Comparison of ENCODE assay signal across 1 cellular context in genomic region chr12:112937741-112938719, GRCh38.
TF ChIP-seq lines count a peak whose summit lies in the region.

OAS3 (plus strand) TSS chr12:112938474; CDS start chr12:112938531, 57 bp downstream.

TF ChIP-seq in GM12878, 131 proteins besides CTCF, POLR2A, EP300 and RAD21 (continued from another document):
- TF ChIP-seq, protein P1, sequence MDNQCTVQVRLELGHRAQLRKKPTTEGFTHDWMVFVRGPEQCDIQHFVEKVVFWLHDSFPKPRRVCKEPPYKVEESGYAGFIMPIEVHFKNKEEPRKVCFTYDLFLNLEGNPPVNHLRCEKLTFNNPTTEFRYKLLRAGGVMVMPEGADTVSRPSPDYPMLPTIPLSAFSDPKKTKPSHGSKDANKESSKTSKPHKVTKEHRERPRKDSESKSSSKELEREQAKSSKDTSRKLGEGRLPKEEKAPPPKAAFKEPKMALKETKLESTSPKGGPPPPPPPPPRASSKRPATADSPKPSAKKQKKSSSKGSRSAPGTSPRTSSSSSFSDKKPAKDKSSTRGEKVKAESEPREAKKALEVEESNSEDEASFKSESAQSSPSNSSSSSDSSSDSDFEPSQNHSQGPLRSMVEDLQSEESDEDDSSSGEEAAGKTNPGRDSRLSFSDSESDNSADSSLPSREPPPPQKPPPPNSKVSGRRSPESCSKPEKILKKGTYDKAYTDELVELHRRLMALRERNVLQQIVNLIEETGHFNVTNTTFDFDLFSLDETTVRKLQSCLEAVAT (IDR thresholded peaks at IDR 0.05) = peak; percentile 57; the same call in 1 of the 2 replicates
- TF ChIP-seq RFX5 (IDR thresholded peaks at IDR 0.05; ENCODE audit: low read depth, low read length) (no peak), MEF2B (IDR thresholded peaks at IDR 0.05; ENCODE audit: partially characterized antibody, poor library complexity, severe bottlenecking) (no peak), SPI1 (IDR thresholded peaks at IDR 0.05; ENCODE audit: borderline replicate concordance, insufficient read depth, low read depth, low read length) (peak; percentile 50; the same call in 1 of the 2 replicates), EGR1 (IDR thresholded peaks at IDR 0.05; ENCODE audit: borderline replicate concordance in 1 of 2, low read depth in 2 of 2, low read length in 2 of 2) (peak in 1 of 2 experiments; percentile 30; a peak in 1 of 3 replicates), EED (IDR thresholded peaks at IDR 0.05; ENCODE audit: low read depth) (peak; percentile 88), SIN3A (IDR thresholded peaks at IDR 0.05; ENCODE audit: low read depth, low read length) (no peak), SUZ12 (IDR thresholded peaks at IDR 0.05; ENCODE audit: unreplicated experiment) (no peak), HCFC1 (IDR thresholded peaks at IDR 0.05; ENCODE audit: low read length) (no peak), RELA (IDR thresholded peaks at IDR 0.05; ENCODE audit: borderline replicate concordance, partially characterized antibody) (peak; percentile 94), BCL3 (IDR thresholded peaks at IDR 0.05; ENCODE audit: borderline replicate concordance, insufficient read depth, low read depth, low read length, poor library complexity, severe bottlenecking) (no peak), EZH2 (IDR thresholded peaks at IDR 0.05; ENCODE audit: borderline replicate concordance, control insufficient read depth, low read depth, low read length) (no peak), IRF4 (IDR thresholded peaks at IDR 0.05; ENCODE audit: low read depth, low read length) (peak; percentile 57; the same call in 1 of the 2 replicates), GATAD2B (conservative IDR thresholded peaks at IDR 0.05; ENCODE audit: low read depth) (peak; percentile 89), ZZZ3 (IDR thresholded peaks at IDR 0.05; ENCODE audit: control insufficient read depth, insufficient read length, low read depth) (no peak), FOS (IDR thresholded peaks at IDR 0.05; ENCODE audit: borderline replicate concordance, extremely low read depth, insufficient read length) (no peak), DPF2 (IDR thresholded peaks at IDR 0.05) (peak; percentile 77; the same call in 1 of the 2 replicates), RB1 (IDR thresholded peaks at IDR 0.05; ENCODE audit: borderline replicate concordance) (peak; percentile 28; the same call in 1 of the 2 replicates), ZBTB40 (IDR thresholded peaks at IDR 0.05; ENCODE audit: borderline replicate concordance) (no peak), POLR2AphosphoS2 (IDR thresholded peaks at IDR 0.05; ENCODE audit: low read depth, low read length) (no peak)
- TF ChIP-seq, protein P2, sequence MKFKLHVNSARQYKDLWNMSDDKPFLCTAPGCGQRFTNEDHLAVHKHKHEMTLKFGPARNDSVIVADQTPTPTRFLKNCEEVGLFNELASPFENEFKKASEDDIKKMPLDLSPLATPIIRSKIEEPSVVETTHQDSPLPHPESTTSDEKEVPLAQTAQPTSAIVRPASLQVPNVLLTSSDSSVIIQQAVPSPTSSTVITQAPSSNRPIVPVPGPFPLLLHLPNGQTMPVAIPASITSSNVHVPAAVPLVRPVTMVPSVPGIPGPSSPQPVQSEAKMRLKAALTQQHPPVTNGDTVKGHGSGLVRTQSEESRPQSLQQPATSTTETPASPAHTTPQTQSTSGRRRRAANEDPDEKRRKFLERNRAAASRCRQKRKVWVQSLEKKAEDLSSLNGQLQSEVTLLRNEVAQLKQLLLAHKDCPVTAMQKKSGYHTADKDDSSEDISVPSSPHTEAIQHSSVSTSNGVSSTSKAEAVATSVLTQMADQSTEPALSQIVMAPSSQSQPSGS (IDR thresholded peaks at IDR 0.05; ENCODE audit: low read length) = no peak
- TF ChIP-seq, protein P3, sequence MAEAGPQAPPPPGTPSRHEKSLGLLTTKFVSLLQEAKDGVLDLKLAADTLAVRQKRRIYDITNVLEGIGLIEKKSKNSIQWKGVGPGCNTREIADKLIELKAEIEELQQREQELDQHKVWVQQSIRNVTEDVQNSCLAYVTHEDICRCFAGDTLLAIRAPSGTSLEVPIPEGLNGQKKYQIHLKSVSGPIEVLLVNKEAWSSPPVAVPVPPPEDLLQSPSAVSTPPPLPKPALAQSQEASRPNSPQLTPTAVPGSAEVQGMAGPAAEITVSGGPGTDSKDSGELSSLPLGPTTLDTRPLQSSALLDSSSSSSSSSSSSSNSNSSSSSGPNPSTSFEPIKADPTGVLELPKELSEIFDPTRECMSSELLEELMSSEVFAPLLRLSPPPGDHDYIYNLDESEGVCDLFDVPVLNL (IDR thresholded peaks at IDR 0.05; ENCODE audit: low read depth, low read length) = 0 out of 2 replicates have a peak, but pooled peaks have one; percentile 55
